In genomic region chr16:9107025-9107970, GRCh38 we compare ENCODE assay signal across 1 cellular context.
TF ChIP-seq lines count a peak whose summit lies in the region.

No MANE protein-coding gene starts in this region.

TF ChIP-seq in SK-N-SH treated with all-trans-retinoic acid at 6 μM for 48 hours, 23 proteins besides CTCF, POLR2A, EP300 and RAD21 (continued from another document):
- TF ChIP-seq TSHZ2 (CRISPR knock-in tag; IDR thresholded peaks at IDR 0.05) (no peak), TOX (CRISPR knock-in tag; IDR thresholded peaks at IDR 0.05; ENCODE audit: borderline replicate concordance) (no peak)
